Comparison of ENCODE assay signal across 8 cellular contexts in genomic region chr19:38373907-38374331, GRCh38. TPM values are rescaled to one million over a fixed set of nuclear protein-coding genes. Genes with fewer than 3 reads are reported as not detected.
A peak's percentile ranks its signal among the peaks of the same experiment; 100 is the strongest.
DNase-seq lines count a peak whose midpoint lies in the region; ATAC-seq and TF ChIP-seq lines count a peak whose summit lies in the region.

No MANE protein-coding gene starts in this region.

- TF ChIP-seq CTCF in liver (IDR thresholded peaks at IDR 0.05; ENCODE audit: low read depth, low read length, missing input control) = no peak
- TF ChIP-seq CTCF in thoracic aorta (IDR thresholded peaks at IDR 0.05) = no peak

- H3K27me3 Mint-ChIP-seq in activated CD4-positive, alpha-beta T cell treated with anti-CD3 and anti-CD28 coated beads, Interleukin-2, amount 10 ng/mL, durations not matched to agents 24 days and 14 days = peaks cover 2% of the 10 kb centered on the region

- H3K4me3 ChIP-seq in liver (ENCODE audit: low read depth in 1 of 3, low read length in 3 of 3) (peak overlapping the region; percentile 46 to 77 (median 64)), thoracic aorta (peak overlapping the region; percentile 88)

- DNase-seq in activated CD4-positive, alpha-beta T cell treated with anti-CD3 and anti-CD28 coated beads, Interleukin-2, amount 10 ng/mL, durations not matched to agents 24 days and 14 days = no peak
- DNase-seq in activated CD4-positive, alpha-beta T cell treated with anti-CD3 and anti-CD28 coated beads, Interleukin-2, amount 50 U/mL, for 48 hours = no peak
- DNase-seq in thoracic aorta (ENCODE audit: low spot score) (no peak), NCI-H226 (no peak), NCI-H1930 (lab: John Stamatoyannopoulos, UW) (no peak)

- H3K9me3 ChIP-seq in liver (ENCODE audit: control insufficient read depth in 4 of 4, low read length in 3 of 4) (no peaks in the 10 kb centered on the region), thoracic aorta (no peaks in the 10 kb centered on the region)

- H3K27ac ChIP-seq in angular gyrus (ENCODE audit: low read depth, low read length) (peak overlapping the region; percentile 79), liver (ENCODE audit: low read depth in 1 of 2, low read length in 2 of 2) (peak overlapping the region; percentile 83 to 88), thoracic aorta (peak overlapping the region; percentile 9 to 80)

- no peaks in the 10 kb centered on the region for H3K9me3 Mint-ChIP-seq in activated CD4-positive, alpha-beta T cell treated with anti-CD3 and anti-CD28 coated beads, Interleukin-2, amount 10 ng/mL, durations not matched to agents 24 days and 14 days

- peak overlapping the region; percentile 98 for H3K27ac Mint-ChIP-seq in activated CD4-positive, alpha-beta T cell treated with anti-CD3 and anti-CD28 coated beads, Interleukin-2, amount 10 ng/mL, durations not matched to agents 24 days and 14 days

- intact Hi-C loops in activated CD4-positive, alpha-beta T cell treated with anti-CD3 and anti-CD28 coated beads, Interleukin-2, amount 10 ng/mL, durations not matched to agents 24 days and 14 days (cut with micrococcal nuclease) = loop anchor here (1.0 kb wide), 4 partner anchors 12 to 58 kb away; no protein-coding TSS in a partner anchor

- H3K36me3 ChIP-seq in liver (ENCODE audit: control insufficient read depth in 4 of 4, insufficient read depth in 3 of 4, low read depth in 1 of 4, low read length in 3 of 4) (peaks cover under 1 to 8% (median 4%) of the 10 kb centered on the region in 4 donors), thoracic aorta (no peaks in the 10 kb centered on the region)

- peak; percentile 2 for ATAC-seq in thoracic aorta (ENCODE audit: insufficient number of reproducible peaks, low FRiP score, low read depth)
- no peak for ATAC-seq in HG03097 (IDR thresholded peaks at IDR 0.05; ENCODE audit: low FRiP score, unreplicated experiment)

- H3K27me3 ChIP-seq in liver (ENCODE audit: control insufficient read depth in 4 of 4, insufficient read depth in 4 of 4, low read length in 3 of 4) = no peaks in the 10 kb centered on the region
- no peaks in the 10 kb centered on the region for H3K27me3 ChIP-seq in thoracic aorta (replicated peaks; ENCODE audit: insufficient read depth)

- H3K4me1 Mint-ChIP-seq in activated CD4-positive, alpha-beta T cell treated with anti-CD3 and anti-CD28 coated beads, Interleukin-2, amount 10 ng/mL, durations not matched to agents 24 days and 14 days = peaks cover 19% of the 10 kb centered on the region

- WGBS in liver = 78% methylated on average over 6 of the region's 6 CpGs

- H3K4me3 Mint-ChIP-seq in activated CD4-positive, alpha-beta T cell treated with anti-CD3 and anti-CD28 coated beads, Interleukin-2, amount 10 ng/mL, durations not matched to agents 24 days and 14 days = peak overlapping the region; percentile 100

- peak overlapping the region in 1 of 2 donors; percentile 77 for H3K9ac ChIP-seq in liver (ENCODE audit: low read depth in 1 of 2, low read length in 2 of 2)

- no peak for TF ChIP-seq RAD21 in liver (IDR thresholded peaks at IDR 0.05)

- H3K4me1 ChIP-seq in liver (ENCODE audit: control insufficient read depth in 4 of 4, insufficient read depth in 4 of 4, low read length in 3 of 4) (peaks cover 9 to 22% (median 16%) of the 10 kb centered on the region in 4 donors), thoracic aorta (ENCODE audit: control insufficient read depth in 1 of 2, low read depth in 2 of 2) (peaks cover 9 to 24% of the 10 kb centered on the region in 2 donors)

- H3K36me3 Mint-ChIP-seq in activated CD4-positive, alpha-beta T cell treated with anti-CD3 and anti-CD28 coated beads, Interleukin-2, amount 10 ng/mL, durations not matched to agents 24 days and 14 days (ENCODE audit: low read depth) = peaks cover 22% of the 10 kb centered on the region

TF ChIP-seq in liver, 16 proteins besides CTCF, POLR2A, EP300 and RAD21:
- TF ChIP-seq GABPA (IDR thresholded peaks at IDR 0.05 in 1 of 2, conservative IDR thresholded peaks at IDR 0.05 in 1 of 2) (no peak), EGR1 (IDR thresholded peaks at IDR 0.05; ENCODE audit: low read depth in 2 of 2) (no peak), TAF1 (conservative IDR thresholded peaks at IDR 0.05) (no peak), SP1 (IDR thresholded peaks at IDR 0.05) (no peak), FOXA2 (IDR thresholded peaks at IDR 0.05) (no peak), FOXA1 (IDR thresholded peaks at IDR 0.05) (no peak), MAX (IDR thresholded peaks at IDR 0.05) (no peak), REST (IDR thresholded peaks at IDR 0.05) (no peak)

RNA-seq across cellular contexts. Expression of gene PSMD8, which starts 0.5 kb away (rescaled TPM):
- 314 and 315 TPM in 2 replicates for total RNA-seq in activated CD4-positive, alpha-beta T cell treated with anti-CD3 and anti-CD28 coated beads, Interleukin-2, amount 10 ng/mL, durations not matched to agents 24 days and 14 days
- total RNA-seq in liver (100 to 1,000 TPM; 129 to 134 TPM), thoracic aorta (100 to 1,000 TPM; 173 to 178 TPM)
- polyA plus RNA-seq in liver = 100 to 1,000 TPM in 1 of 2 donors, 10 to 100 TPM in 1; 89.3 to 110 TPM

RNA-seq across cellular contexts. Expression of gene GGN, which starts 13.9 kb away (rescaled TPM):
- total RNA-seq in activated CD4-positive, alpha-beta T cell treated with anti-CD3 and anti-CD28 coated beads, Interleukin-2, amount 10 ng/mL, durations not matched to agents 24 days and 14 days = 0.47 and 1.0 TPM in 2 replicates
- total RNA-seq in liver (not detected), thoracic aorta (1 to 10 TPM; 1.5 to 6.0 TPM)
- not detected for polyA plus RNA-seq in liver

RNA-seq across cellular contexts. Expression of gene SPRED3, which starts 14.6 kb away (rescaled TPM):
- 2.9 and 3.0 TPM in 2 replicates for total RNA-seq in activated CD4-positive, alpha-beta T cell treated with anti-CD3 and anti-CD28 coated beads, Interleukin-2, amount 10 ng/mL, durations not matched to agents 24 days and 14 days
- total RNA-seq in liver (under 1 TPM in 1 of 2 donors, not detected in 1; under 0.01 TPM), thoracic aorta (10 to 100 TPM in 1 of 2 donors, 1 to 10 TPM in 1; 4.1 to 16.4 TPM)
- under 1 TPM in 1 of 2 donors, not detected in 1; 0.09 TPM for polyA plus RNA-seq in liver

RNA-seq across cellular contexts. Expression of gene FAM98C, which starts 29.0 kb away (rescaled TPM):
- total RNA-seq in activated CD4-positive, alpha-beta T cell treated with anti-CD3 and anti-CD28 coated beads, Interleukin-2, amount 10 ng/mL, durations not matched to agents 24 days and 14 days = 25.3 and 30.4 TPM in 2 replicates
- 1 to 10 TPM; 4.2 to 7.1 TPM for total RNA-seq in liver
- 1 to 10 TPM; 5.3 to 8.5 TPM for polyA plus RNA-seq in liver
- 10 to 100 TPM; 20.0 to 34.0 TPM for total RNA-seq in thoracic aorta

RNA-seq across cellular contexts. Expression of gene CATSPERG, which starts 38.3 kb away (rescaled TPM):
- total RNA-seq in activated CD4-positive, alpha-beta T cell treated with anti-CD3 and anti-CD28 coated beads, Interleukin-2, amount 10 ng/mL, durations not matched to agents 24 days and 14 days = 3.4 and 3.7 TPM in 2 replicates
- 1 to 10 TPM; 1.8 to 3.3 TPM for total RNA-seq in liver
- polyA plus RNA-seq in liver = 1 to 10 TPM; 1.2 to 1.6 TPM
- total RNA-seq in thoracic aorta = 10 to 100 TPM in 1 of 2 donors, 1 to 10 TPM in 1; 8.7 to 11.9 TPM
